1 cellular context compared by ENCODE assay signal in the genomic region with DNA sequence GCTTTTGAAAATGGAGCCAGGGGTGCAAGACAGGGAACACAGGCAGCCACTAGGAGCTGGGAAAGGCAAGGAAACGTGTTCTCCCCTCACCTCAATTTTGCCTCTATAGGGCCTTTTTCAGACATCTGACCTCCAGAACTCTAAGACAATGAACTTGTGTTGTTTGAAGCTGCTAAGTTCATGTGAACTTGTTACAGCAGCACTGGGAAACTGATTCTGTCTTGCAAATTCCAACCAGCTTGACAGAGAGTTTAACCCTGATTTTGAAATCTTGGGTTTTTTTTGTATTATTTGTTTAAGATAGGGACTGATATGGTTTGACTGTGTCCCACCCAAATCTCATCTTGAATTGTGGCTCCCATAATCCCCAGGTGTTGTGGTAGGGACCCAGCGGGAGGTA.
TF ChIP-seq lines count a peak whose summit lies in the region.

No MANE protein-coding gene starts in this region.

TF ChIP-seq in HepG2, 621 proteins besides CTCF, POLR2A, EP300 and RAD21:
- TF ChIP-seq, protein P1, sequence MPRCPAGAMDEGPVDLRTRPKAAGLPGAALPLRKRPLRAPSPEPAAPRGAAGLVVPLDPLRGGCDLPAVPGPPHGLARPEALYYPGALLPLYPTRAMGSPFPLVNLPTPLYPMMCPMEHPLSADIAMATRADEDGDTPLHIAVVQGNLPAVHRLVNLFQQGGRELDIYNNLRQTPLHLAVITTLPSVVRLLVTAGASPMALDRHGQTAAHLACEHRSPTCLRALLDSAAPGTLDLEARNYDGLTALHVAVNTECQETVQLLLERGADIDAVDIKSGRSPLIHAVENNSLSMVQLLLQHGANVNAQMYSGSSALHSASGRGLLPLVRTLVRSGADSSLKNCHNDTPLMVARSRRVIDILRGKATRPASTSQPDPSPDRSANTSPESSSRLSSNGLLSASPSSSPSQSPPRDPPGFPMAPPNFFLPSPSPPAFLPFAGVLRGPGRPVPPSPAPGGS (CRISPR knock-in tag; IDR thresholded peaks at IDR 0.05): no peak
- no peak for TF ChIP-seq PITX1 (CRISPR knock-in tag; IDR thresholded peaks at IDR 0.05)
- TF ChIP-seq ZNF12 (CRISPR knock-in tag; IDR thresholded peaks at IDR 0.05): peak; percentile 92
- no peak for TF ChIP-seq NFKB2 (CRISPR knock-in tag; IDR thresholded peaks at IDR 0.05; ENCODE audit: borderline replicate concordance)
- no peak for TF ChIP-seq PHF20 (CRISPR knock-in tag; IDR thresholded peaks at IDR 0.05)
- TF ChIP-seq HDAC2 (CRISPR knock-in tag; IDR thresholded peaks at IDR 0.05): no peak
- no peak for TF ChIP-seq ZNF124 (CRISPR knock-in tag; IDR thresholded peaks at IDR 0.05)
- TF ChIP-seq, protein P2, sequence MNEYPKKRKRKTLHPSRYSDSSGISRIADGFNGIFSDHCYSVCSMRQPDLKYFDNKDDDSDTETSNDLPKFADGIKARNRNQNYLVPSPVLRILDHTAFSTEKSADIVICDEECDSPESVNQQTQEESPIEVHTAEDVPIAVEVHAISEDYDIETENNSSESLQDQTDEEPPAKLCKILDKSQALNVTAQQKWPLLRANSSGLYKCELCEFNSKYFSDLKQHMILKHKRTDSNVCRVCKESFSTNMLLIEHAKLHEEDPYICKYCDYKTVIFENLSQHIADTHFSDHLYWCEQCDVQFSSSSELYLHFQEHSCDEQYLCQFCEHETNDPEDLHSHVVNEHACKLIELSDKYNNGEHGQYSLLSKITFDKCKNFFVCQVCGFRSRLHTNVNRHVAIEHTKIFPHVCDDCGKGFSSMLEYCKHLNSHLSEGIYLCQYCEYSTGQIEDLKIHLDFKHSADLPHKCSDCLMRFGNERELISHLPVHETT (CRISPR knock-in tag; conservative IDR thresholded peaks at IDR 0.05): no peak
- TF ChIP-seq, protein P3, sequence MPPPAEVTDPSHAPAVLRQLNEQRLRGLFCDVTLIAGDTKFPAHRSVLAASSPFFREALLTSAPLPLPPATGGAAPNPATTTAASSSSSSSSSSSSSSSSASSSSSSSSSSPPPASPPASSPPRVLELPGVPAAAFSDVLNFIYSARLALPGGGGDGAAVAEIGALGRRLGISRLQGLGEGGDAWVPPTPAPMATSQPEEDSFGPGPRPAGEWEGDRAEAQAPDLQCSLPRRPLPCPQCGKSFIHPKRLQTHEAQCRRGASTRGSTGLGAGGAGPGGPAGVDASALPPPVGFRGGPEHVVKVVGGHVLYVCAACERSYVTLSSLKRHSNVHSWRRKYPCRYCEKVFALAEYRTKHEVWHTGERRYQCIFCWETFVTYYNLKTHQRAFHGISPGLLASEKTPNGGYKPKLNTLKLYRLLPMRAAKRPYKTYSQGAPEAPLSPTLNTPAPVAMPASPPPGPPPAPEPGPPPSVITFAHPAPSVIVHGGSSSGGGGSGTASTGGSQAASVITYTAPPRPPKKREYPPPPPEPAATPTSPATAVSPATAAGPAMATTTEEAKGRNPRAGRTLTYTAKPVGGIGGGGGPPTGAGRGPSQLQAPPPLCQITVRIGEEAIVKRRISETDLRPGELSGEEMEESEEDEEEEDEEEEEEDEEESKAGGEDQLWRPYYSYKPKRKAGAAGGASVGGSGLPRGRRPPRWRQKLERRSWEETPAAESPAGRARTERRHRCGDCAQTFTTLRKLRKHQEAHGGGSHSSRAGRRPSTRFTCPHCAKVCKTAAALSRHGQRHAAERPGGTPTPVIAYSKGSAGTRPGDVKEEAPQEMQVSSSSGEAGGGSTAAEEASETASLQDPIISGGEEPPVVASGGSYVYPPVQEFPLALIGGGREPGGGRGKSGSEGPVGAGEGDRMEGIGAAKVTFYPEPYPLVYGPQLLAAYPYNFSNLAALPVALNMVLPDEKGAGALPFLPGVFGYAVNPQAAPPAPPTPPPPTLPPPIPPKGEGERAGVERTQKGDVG (CRISPR knock-in tag; IDR thresholded peaks at IDR 0.05; ENCODE audit: borderline replicate concordance): no peak
